In the genomic region with DNA sequence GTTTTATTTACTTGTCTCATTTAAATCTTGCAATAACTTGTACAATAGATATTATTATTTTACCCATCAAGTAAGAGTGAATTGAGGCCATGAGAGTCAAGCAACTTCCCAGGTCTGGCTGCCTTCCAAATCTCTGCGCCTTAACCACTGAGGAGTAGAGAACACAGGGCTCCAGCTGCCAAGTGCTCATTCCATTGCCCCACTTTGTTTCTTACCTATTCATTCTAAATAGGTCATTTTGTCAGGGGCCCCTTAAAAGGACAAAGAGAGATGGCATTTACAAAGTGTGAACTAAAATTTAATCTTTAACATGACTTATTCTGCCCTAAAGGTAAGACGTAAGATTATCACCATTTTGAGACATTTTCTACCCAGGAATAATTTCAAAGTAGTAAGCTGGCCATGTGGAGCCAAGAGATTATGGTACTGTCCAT, we compare ENCODE assay signal across 7 cellular contexts. TPM values are rescaled to one million over a fixed set of nuclear protein-coding genes. Genes with fewer than 3 reads are reported as not detected.
DNase-seq lines count a peak whose midpoint lies in the region; ATAC-seq and TF ChIP-seq lines count a peak whose summit lies in the region.

No MANE protein-coding gene starts in this region.

- peaks cover 84% of the 10 kb centered on the region for H3K36me3 ChIP-seq in DOHH2 (ENCODE audit: control insufficient read depth, low read length)
- H3K36me3 ChIP-seq in Karpas-422 (ENCODE audit: insufficient read depth, low read length), result peaks cover 50% of the 10 kb centered on the region
- no peaks in the 10 kb centered on the region for H3K36me3 ChIP-seq in fibroblast of lung (ENCODE audit: control insufficient read depth, insufficient read depth, low read length)

- H3K27me3 ChIP-seq in DOHH2 (ENCODE audit: control insufficient read depth, low read length) (no peaks in the 10 kb centered on the region), Karpas-422 (ENCODE audit: low read length) (no peaks in the 10 kb centered on the region), fibroblast of lung (ENCODE audit: control insufficient read depth, insufficient read depth, low read length) (no peaks in the 10 kb centered on the region)

- no peaks in the 10 kb centered on the region for H3K9me3 Mint-ChIP-seq in activated CD4-positive, alpha-beta T cell treated with anti-CD3 and anti-CD28 coated beads, Interleukin-2, amount 10 ng/mL, durations not matched to agents 7 days and 5 days
- no peaks in the 10 kb centered on the region for H3K9me3 Mint-ChIP-seq in natural killer cell

- H2AFZ ChIP-seq in Karpas-422 (ENCODE audit: low read length), result no peak overlapping the region
- H2AFZ ChIP-seq in fibroblast of lung (ENCODE audit: low read length), result no peak overlapping the region

- H3K9ac ChIP-seq in Karpas-422 (ENCODE audit: low read length), result peak overlapping the region; percentile 99
- H3K9ac ChIP-seq in fibroblast of lung (ENCODE audit: insufficient read depth, low read length), result peak overlapping the region; percentile 35

- H3K9me3 ChIP-seq in DOHH2 (ENCODE audit: control insufficient read depth, insufficient read depth, low read length) (no peaks in the 10 kb centered on the region), Karpas-422 (ENCODE audit: low read length) (no peaks in the 10 kb centered on the region), fibroblast of lung (ENCODE audit: control insufficient read depth, insufficient read depth, low read depth, low read length) (no peaks in the 10 kb centered on the region)

- intact Hi-C loops in natural killer cell (cut with micrococcal nuclease), result no loop called here

- no peak for TF ChIP-seq CTCF in DOHH2 (IDR thresholded peaks at IDR 0.05; ENCODE audit: low read depth, low read length, poor library complexity, severe bottlenecking)
- no peak for TF ChIP-seq CTCF in fibroblast of lung (conservative IDR thresholded peaks at IDR 0.05 in 1 of 2, IDR thresholded peaks at IDR 0.05 in 1 of 2; ENCODE audit: low read depth in 1 of 2, low read length in 2 of 2)
- TF ChIP-seq CTCF in natural killer cell (IDR thresholded peaks at IDR 0.05), result no peak

- H3K4me1 ChIP-seq in DOHH2 (ENCODE audit: control insufficient read depth, low read length) (peaks cover 25% of the 10 kb centered on the region), Karpas-422 (ENCODE audit: low read length) (peaks cover 33% of the 10 kb centered on the region), fibroblast of lung (ENCODE audit: control insufficient read depth, extremely low read depth, insufficient read depth, low read length) (peaks cover 2% of the 10 kb centered on the region)

- no peaks in the 10 kb centered on the region for H3K27me3 Mint-ChIP-seq in activated CD4-positive, alpha-beta T cell treated with anti-CD3 and anti-CD28 coated beads, Interleukin-2, amount 10 ng/mL, durations not matched to agents 7 days and 5 days
- no peaks in the 10 kb centered on the region for H3K27me3 Mint-ChIP-seq in natural killer cell (ENCODE audit: low read depth in 2 of 2)

- H3K9me2 ChIP-seq in DOHH2 (replicated peaks; ENCODE audit: control insufficient read depth, low read length) (no peaks in the 10 kb centered on the region), Karpas-422 (replicated peaks; ENCODE audit: insufficient read depth, low read length) (no peaks in the 10 kb centered on the region)

- H3F3A ChIP-seq in DOHH2 (ENCODE audit: control insufficient read depth, insufficient read depth), result peaks cover 18% of the 10 kb centered on the region; the same call in 1 of the 2 replicates

- peaks cover 65% of the 10 kb centered on the region for H4K20me1 ChIP-seq in DOHH2 (ENCODE audit: control insufficient read depth, insufficient read depth, low read depth, low read length)
- H4K20me1 ChIP-seq in Karpas-422 (ENCODE audit: insufficient read depth, low read depth, low read length), result peaks cover 73% of the 10 kb centered on the region
- peaks cover 16% of the 10 kb centered on the region for H4K20me1 ChIP-seq in fibroblast of lung (ENCODE audit: control insufficient read depth, extremely low read depth, insufficient read depth, low read length)

- H3K79me2 ChIP-seq in DOHH2 (ENCODE audit: control insufficient read depth, low read length), result peaks cover 96% of the 10 kb centered on the region
- peaks cover 82% of the 10 kb centered on the region for H3K79me2 ChIP-seq in Karpas-422 (ENCODE audit: low read length)
- H3K79me2 ChIP-seq in fibroblast of lung (ENCODE audit: control insufficient read depth, insufficient read depth, low read length), result peaks cover 74% of the 10 kb centered on the region

- peak; percentile 48 for DNase-seq in Karpas-422
- DNase-seq in activated CD4-positive, alpha-beta T cell treated with anti-CD3 and anti-CD28 coated beads, Interleukin-2, amount 10 ng/mL, durations not matched to agents 7 days and 5 days, result no peak
- peak; percentile 78 to 80 for DNase-seq in fibroblast of lung (ENCODE audit: low read depth in 2 of 2)
- DNase-seq in natural killer cell, result no peak
- no peak for DNase-seq in SHP77 treated with DMSO at 0.1 percent for 48 hours (lab: John Stamatoyannopoulos, UW)
- DNase-seq in activated CD4-positive, CD25-positive, alpha-beta regulatory T cell (lab: John Stamatoyannopoulos, UW), result no peak

- H3K4me1 Mint-ChIP-seq in activated CD4-positive, alpha-beta T cell treated with anti-CD3 and anti-CD28 coated beads, Interleukin-2, amount 10 ng/mL, durations not matched to agents 7 days and 5 days, result peaks cover 31% of the 10 kb centered on the region
- H3K4me1 Mint-ChIP-seq in natural killer cell, result peaks cover 54 to 68% of the 10 kb centered on the region in 2 donors

- H3K4me3 ChIP-seq in DOHH2 (ENCODE audit: low read length) (peak overlapping the region; percentile 96), Karpas-422 (ENCODE audit: low read length) (peak overlapping the region; percentile 98), fibroblast of lung (replicated peaks in 1 of 4; ENCODE audit: control extremely low read depth in 1 of 4, insufficient read depth in 1 of 4, low read depth in 3 of 4, low read length in 4 of 4) (peak overlapping the region; percentile 86 to 99 (median 97))

- H3K4me3 Mint-ChIP-seq in activated CD4-positive, alpha-beta T cell treated with anti-CD3 and anti-CD28 coated beads, Interleukin-2, amount 10 ng/mL, durations not matched to agents 7 days and 5 days, result peak overlapping the region; percentile 99
- peak overlapping the region; percentile 99 for H3K4me3 Mint-ChIP-seq in natural killer cell

- H3K27ac Mint-ChIP-seq in activated CD4-positive, alpha-beta T cell treated with anti-CD3 and anti-CD28 coated beads, Interleukin-2, amount 10 ng/mL, durations not matched to agents 7 days and 5 days, result peak overlapping the region; percentile 66
- peak overlapping the region; percentile 98 to 100 for H3K27ac Mint-ChIP-seq in natural killer cell

- CTCF ChIA-PET in activated CD4-positive, alpha-beta T cell treated with anti-CD3 and anti-CD28 coated beads, Interleukin-2, amount 10 ng/mL, durations not matched to agents 7 days and 5 days (lab: Charles Lee), result interaction anchor here (0.8 to 1.1 kb wide), 4 partner anchors 9 to 398 kb away, joined by 3 to 6 read pairs (median 3); no protein-coding TSS in a partner anchor

- H3K36me3 Mint-ChIP-seq in activated CD4-positive, alpha-beta T cell treated with anti-CD3 and anti-CD28 coated beads, Interleukin-2, amount 10 ng/mL, durations not matched to agents 7 days and 5 days (ENCODE audit: low read depth), result peaks cover 63% of the 10 kb centered on the region
- H3K36me3 Mint-ChIP-seq in natural killer cell, result no peaks in the 10 kb centered on the region

- H3K4me2 ChIP-seq in DOHH2 (ENCODE audit: low read length) (peak overlapping the region; percentile 89), Karpas-422 (ENCODE audit: low read depth, low read length, poor library complexity, severe bottlenecking) (peak overlapping the region; percentile 81), fibroblast of lung (ENCODE audit: extremely low read depth, insufficient read depth, low read length) (peak overlapping the region; percentile 98)

- no peak for ATAC-seq in natural killer cell

- POLR2A ChIA-PET in activated CD4-positive, alpha-beta T cell treated with anti-CD3 and anti-CD28 coated beads, Interleukin-2, amount 10 ng/mL, durations not matched to agents 7 days and 5 days (lab: Charles Lee), result interaction anchor here (1.0 kb wide), 1 partner anchor 99 kb away, joined by 4 read pairs; no protein-coding TSS in a partner anchor

- H3K27ac ChIP-seq in DOHH2 (ENCODE audit: low read depth, low read length) (no peak overlapping the region), Karpas-422 (ENCODE audit: low read length) (no peak overlapping the region), fibroblast of lung (ENCODE audit: insufficient read depth, low read length) (no peak overlapping the region)

RNA-seq across cellular contexts. Expression of a gene that starts 3.5 kb away (rescaled TPM):
- 34.7 and 53.5 TPM in 2 replicates for total RNA-seq in Karpas-422 (2014; rRNA removed; shearing (Covaris generic); ENCODE audit: low replicate concordance)
- 10 to 100 TPM; 62.5 to 70.6 TPM for total RNA-seq in activated CD4-positive, alpha-beta T cell treated with anti-CD3 and anti-CD28 coated beads, Interleukin-2, amount 10 ng/mL, durations not matched to agents 7 days and 5 days
- total RNA-seq in fibroblast of lung, result 26.7 and 27.7 TPM in 2 replicates
- polyA plus RNA-seq in fibroblast of lung, result 22.4 and 26.3 TPM in 2 replicates
- polyA plus RNA-seq in fibroblast of lung (2012), result 12.7 and 13.6 TPM in 2 replicates
- 20.3 and 26.8 TPM in 2 replicates for polyA minus RNA-seq in fibroblast of lung (ENCODE audit: low replicate concordance)
- 100 to 1,000 TPM; 174 to 236 (median 222) TPM for total RNA-seq in natural killer cell

RNA-seq across cellular contexts. Expression of a gene that starts 48.4 kb away (rescaled TPM):
- 0.30 TPM in 1 of 2 replicates, not detected in the other for total RNA-seq in Karpas-422 (2014; rRNA removed; shearing (Covaris generic); ENCODE audit: low replicate concordance)
- not detected for total RNA-seq in activated CD4-positive, alpha-beta T cell treated with anti-CD3 and anti-CD28 coated beads, Interleukin-2, amount 10 ng/mL, durations not matched to agents 7 days and 5 days
- total RNA-seq in fibroblast of lung (1.5 and 3.8 TPM in 2 replicates), natural killer cell (under 1 TPM; 0.10 to 0.43 (median 0.16) TPM)
- polyA plus RNA-seq in fibroblast of lung, result 1.6 and 4.3 TPM in 2 replicates
- 2.8 and 6.7 TPM in 2 replicates for polyA plus RNA-seq in fibroblast of lung (2012)
- polyA minus RNA-seq in fibroblast of lung (ENCODE audit: low replicate concordance), result 4.9 and 14.1 TPM in 2 replicates

Comparison
In these comparisons a context has a peak if more than half of its experiments do, and no peak if none do; other contexts are left out.
1. DNase-seq: peak in Karpas-422 (single experiment) and fibroblast of lung (2 of 2); none in activated CD4-positive, alpha-beta T cell treated with anti-CD3 and anti-CD28 coated beads, Interleukin-2, amount 10 ng/mL, durations not matched to agents 7 days and 5 days (single experiment), natural killer cell (single experiment), SHP77 treated with DMSO at 0.1 percent for 48 hours (single experiment) and activated CD4-positive, CD25-positive, alpha-beta regulatory T cell (0 of 4).
2. Peak in every context shown above with its lines, with median percentiles within 50 percentile points of each other: H3K4me2 ChIP-seq and H3K4me3 ChIP-seq.